Comparison of ENCODE assay signal across 35 cellular contexts in the genomic region with DNA sequence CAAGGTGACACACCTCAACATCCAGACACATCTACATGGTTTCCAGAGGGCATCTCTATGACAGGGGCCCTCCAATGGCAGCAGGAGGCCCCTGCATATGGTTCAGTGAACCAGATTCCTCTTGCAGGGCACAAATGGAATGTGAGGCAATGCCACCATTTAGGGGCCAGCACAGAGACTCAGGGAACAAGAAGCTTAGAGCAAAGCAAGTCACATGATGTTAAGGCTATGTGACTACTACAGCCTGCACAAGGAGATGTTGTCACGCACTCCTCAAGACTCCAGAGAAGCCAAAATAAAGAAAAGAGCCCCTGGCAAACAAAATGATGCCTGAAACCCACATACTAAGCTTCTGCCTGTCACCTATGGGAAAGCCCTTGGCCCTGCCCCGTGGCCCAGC.
"Had no signal": no experiment of that assay in that cellular context is flagged by ENCODE, and none has a peak within 500 bp of the region (broad histone marks: within the 10 kb centered on the region; RNA-seq: fewer than 3 reads in every experiment).

No MANE protein-coding gene starts in this region.

- H3K27ac Mint-ChIP-seq: activated CD4-positive, alpha-beta memory T cell treated with anti-CD3 and anti-CD28 coated beads for 36 hours; activated CD4-positive, alpha-beta T cell treated with anti-CD3 and anti-CD28 coated beads for 36 hours; activated CD4-positive, alpha-beta T cell treated with anti-CD3 and anti-CD28 coated beads, Interleukin-2, amount 10 ng/mL, durations not matched to agents 24 days and 14 days; activated CD8-positive, alpha-beta memory T cell treated with anti-CD3 and anti-CD28 coated beads, Interleukin-2, amount 10 ng/mL, durations not matched to agents 7 days and 5 days; activated CD8-positive, alpha-beta T cell treated with anti-CD3 and anti-CD28 coated beads, Interleukin-2, amount 10 ng/mL, durations not matched to agents 7 days and 5 days; activated naive CD4-positive, alpha-beta T cell treated with anti-CD3 and anti-CD28 coated beads, Interleukin-2, amount 10 ng/mL, durations not matched to agents 7 days and 5 days; activated naive CD8-positive, alpha-beta T cell treated with anti-CD3 and anti-CD28 coated beads, Interleukin-2, amount 10 ng/mL, durations not matched to agents 7 days and 5 days; activated T-cell treated with anti-CD3 and anti-CD28 coated beads, Interleukin-2, amount 50 U/mL, for 24 hours; activated T-cell treated with anti-CD3 and anti-CD28 coated beads, Interleukin-2, amount 50 U/mL, for 72 hours; dendritic cell treated with granulocyte-macrophage colony-stimulating factor and Interleukin-4, amounts not matched to agents 40 ng/mL and 50 ng/mL, for 4 days; endodermal cell; T-cell; T-helper 1 cell treated with Interleukin-12 subunit alpha and Interleukin-12 subunit beta and Interleukin-4 antibody, amounts not matched to agents 30 μg/mL and 1 μg/mL, for 36 hours had no signal

- H3K9me3 ChIP-seq: ascending aorta, breast epithelium, esophagus muscularis mucosa, gastrocnemius medialis, heart left ventricle had no signal

- H3K4me3 Mint-ChIP-seq: activated CD4-positive, alpha-beta memory T cell treated with anti-CD3 and anti-CD28 coated beads for 36 hours; activated CD4-positive, alpha-beta T cell treated with anti-CD3 and anti-CD28 coated beads for 36 hours; activated CD4-positive, alpha-beta T cell treated with anti-CD3 and anti-CD28 coated beads, Interleukin-2, amount 10 ng/mL, durations not matched to agents 24 days and 14 days; activated CD8-positive, alpha-beta memory T cell treated with anti-CD3 and anti-CD28 coated beads, Interleukin-2, amount 10 ng/mL, durations not matched to agents 7 days and 5 days; activated CD8-positive, alpha-beta T cell treated with anti-CD3 and anti-CD28 coated beads, Interleukin-2, amount 10 ng/mL, durations not matched to agents 7 days and 5 days; activated naive CD4-positive, alpha-beta T cell treated with anti-CD3 and anti-CD28 coated beads, Interleukin-2, amount 10 ng/mL, durations not matched to agents 7 days and 5 days; activated naive CD8-positive, alpha-beta T cell treated with anti-CD3 and anti-CD28 coated beads, Interleukin-2, amount 10 ng/mL, durations not matched to agents 7 days and 5 days; activated T-cell treated with anti-CD3 and anti-CD28 coated beads, Interleukin-2, amount 50 U/mL, for 24 hours; activated T-cell treated with anti-CD3 and anti-CD28 coated beads, Interleukin-2, amount 50 U/mL, for 72 hours; brain; dendritic cell treated with granulocyte-macrophage colony-stimulating factor and Interleukin-4, amounts not matched to agents 40 ng/mL and 50 ng/mL, for 4 days; endodermal cell; T-cell; T-helper 1 cell treated with Interleukin-12 subunit alpha and Interleukin-12 subunit beta and Interleukin-4 antibody, amounts not matched to agents 30 μg/mL and 1 μg/mL, for 36 hours had no signal

- H3K27me3 Mint-ChIP-seq: activated CD4-positive, alpha-beta memory T cell treated with anti-CD3 and anti-CD28 coated beads for 36 hours; activated CD4-positive, alpha-beta T cell treated with anti-CD3 and anti-CD28 coated beads for 36 hours; activated CD4-positive, alpha-beta T cell treated with anti-CD3 and anti-CD28 coated beads, Interleukin-2, amount 10 ng/mL, durations not matched to agents 24 days and 14 days; activated CD8-positive, alpha-beta memory T cell treated with anti-CD3 and anti-CD28 coated beads, Interleukin-2, amount 10 ng/mL, durations not matched to agents 7 days and 5 days; activated naive CD4-positive, alpha-beta T cell treated with anti-CD3 and anti-CD28 coated beads, Interleukin-2, amount 10 ng/mL, durations not matched to agents 7 days and 5 days; activated naive CD8-positive, alpha-beta T cell treated with anti-CD3 and anti-CD28 coated beads, Interleukin-2, amount 10 ng/mL, durations not matched to agents 7 days and 5 days; activated T-cell treated with anti-CD3 and anti-CD28 coated beads, Interleukin-2, amount 50 U/mL, for 24 hours; dendritic cell treated with granulocyte-macrophage colony-stimulating factor and Interleukin-4, amounts not matched to agents 40 ng/mL and 50 ng/mL, for 4 days; T-cell had no signal

- DNase-seq: activated CD4-positive, alpha-beta memory T cell treated with anti-CD3 and anti-CD28 coated beads for 36 hours; activated CD4-positive, alpha-beta T cell treated with anti-CD3 and anti-CD28 coated beads for 36 hours; activated CD4-positive, alpha-beta T cell treated with anti-CD3 and anti-CD28 coated beads, Interleukin-2, amount 10 ng/mL, durations not matched to agents 24 days and 14 days; activated CD4-positive, CD25-positive, alpha-beta regulatory T cell; activated CD4-positive, CD25-positive, alpha-beta regulatory T cell treated with anti-CD3 and anti-CD28 coated beads, Interleukin-2, amount 50 U/mL, for 72 hours; activated CD8-positive, alpha-beta memory T cell treated with anti-CD3 and anti-CD28 coated beads, Interleukin-2, amount 10 ng/mL, durations not matched to agents 7 days and 5 days; activated CD8-positive, alpha-beta memory T cell treated with anti-CD3 and anti-CD28 coated beads, Interleukin-2, amount 50 U/mL, for 4 hours; activated CD8-positive, alpha-beta T cell treated with anti-CD3 and anti-CD28 coated beads, Interleukin-2, amount 10 ng/mL, durations not matched to agents 7 days and 5 days; activated gamma-delta T cell; activated naive CD4-positive, alpha-beta T cell; activated naive CD4-positive, alpha-beta T cell treated with anti-CD3 and anti-CD28 coated beads, Interleukin-2, amount 10 ng/mL, durations not matched to agents 7 days and 5 days; activated naive CD8-positive, alpha-beta T cell treated with anti-CD3 and anti-CD28 coated beads, Interleukin-2, amount 10 ng/mL, durations not matched to agents 7 days and 5 days; activated T-cell treated with anti-CD3 and anti-CD28 coated beads, Interleukin-2, amount 50 U/mL, for 24 hours; activated T-cell treated with anti-CD3 and anti-CD28 coated beads, Interleukin-2, amount 50 U/mL, for 72 hours; central memory CD4-positive, alpha-beta T cell; cerebellar nuclear complex; dorsolateral prefrontal cortex; effector memory CD4-positive, alpha-beta T cell; endodermal cell; erythroblast; foreskin keratinocyte; gastrocnemius medialis; glutamatergic neuron; T-cell; T1000 had no signal

- H3K36me3 Mint-ChIP-seq: activated CD8-positive, alpha-beta memory T cell treated with anti-CD3 and anti-CD28 coated beads, Interleukin-2, amount 10 ng/mL, durations not matched to agents 7 days and 5 days; activated naive CD8-positive, alpha-beta T cell treated with anti-CD3 and anti-CD28 coated beads, Interleukin-2, amount 10 ng/mL, durations not matched to agents 7 days and 5 days had no signal

- H3K4me3 ChIP-seq: ascending aorta, breast epithelium, cardiac muscle cell, coronary artery, dorsolateral prefrontal cortex, esophagus muscularis mucosa, gastrocnemius medialis, heart left ventricle had no signal

- H3K36me3 ChIP-seq: cardiac muscle cell, gastrocnemius medialis had no signal

- H3K4me1 Mint-ChIP-seq: activated CD4-positive, alpha-beta T cell treated with anti-CD3 and anti-CD28 coated beads for 36 hours; activated CD4-positive, alpha-beta T cell treated with anti-CD3 and anti-CD28 coated beads, Interleukin-2, amount 10 ng/mL, durations not matched to agents 24 days and 14 days; activated CD8-positive, alpha-beta memory T cell treated with anti-CD3 and anti-CD28 coated beads, Interleukin-2, amount 10 ng/mL, durations not matched to agents 7 days and 5 days; activated naive CD4-positive, alpha-beta T cell treated with anti-CD3 and anti-CD28 coated beads, Interleukin-2, amount 10 ng/mL, durations not matched to agents 7 days and 5 days; activated naive CD8-positive, alpha-beta T cell treated with anti-CD3 and anti-CD28 coated beads, Interleukin-2, amount 10 ng/mL, durations not matched to agents 7 days and 5 days; T-cell had no signal

- H3K27me3 ChIP-seq: ascending aorta, breast epithelium, cardiac muscle cell, dorsolateral prefrontal cortex, esophagus muscularis mucosa, foreskin keratinocyte, gastrocnemius medialis, heart left ventricle had no signal

- H3K27ac ChIP-seq: ascending aorta, breast epithelium, cardiac muscle cell, coronary artery, dorsolateral prefrontal cortex, esophagus muscularis mucosa, foreskin keratinocyte, gastrocnemius medialis, heart left ventricle had no signal

- ATAC-seq: activated CD4-positive, alpha-beta T cell treated with anti-CD3 and anti-CD28 coated beads for 36 hours; activated CD8-positive, alpha-beta memory T cell treated with anti-CD3 and anti-CD28 coated beads, Interleukin-2, amount 10 ng/mL, durations not matched to agents 7 days and 5 days; activated CD8-positive, alpha-beta T cell treated with anti-CD3 and anti-CD28 coated beads, Interleukin-2, amount 10 ng/mL, durations not matched to agents 7 days and 5 days; activated naive CD4-positive, alpha-beta T cell treated with anti-CD3 and anti-CD28 coated beads, Interleukin-2, amount 50 U/mL, for 72 hours; activated T-cell treated with anti-CD3 and anti-CD28 coated beads, Interleukin-2, amount 50 U/mL, for 72 hours; foreskin keratinocyte; gastrocnemius medialis; heart left ventricle; T-cell had no signal

- H3K9me3 Mint-ChIP-seq: activated CD4-positive, alpha-beta memory T cell treated with anti-CD3 and anti-CD28 coated beads for 36 hours; activated CD4-positive, alpha-beta T cell treated with anti-CD3 and anti-CD28 coated beads, Interleukin-2, amount 10 ng/mL, durations not matched to agents 24 days and 14 days; activated naive CD4-positive, alpha-beta T cell treated with anti-CD3 and anti-CD28 coated beads, Interleukin-2, amount 10 ng/mL, durations not matched to agents 7 days and 5 days; activated naive CD4-positive, alpha-beta T cell treated with anti-CD3 and anti-CD28 coated beads, Interleukin-2, amount 50 U/mL, for 72 hours; activated naive CD8-positive, alpha-beta T cell treated with anti-CD3 and anti-CD28 coated beads, Interleukin-2, amount 10 ng/mL, durations not matched to agents 7 days and 5 days; activated T-cell treated with anti-CD3 and anti-CD28 coated beads, Interleukin-2, amount 50 U/mL, for 24 hours; activated T-cell treated with anti-CD3 and anti-CD28 coated beads, Interleukin-2, amount 50 U/mL, for 72 hours; dendritic cell treated with granulocyte-macrophage colony-stimulating factor and Interleukin-4, amounts not matched to agents 40 ng/mL and 50 ng/mL, for 4 days; T-cell; T-helper 1 cell treated with Interleukin-12 subunit alpha and Interleukin-12 subunit beta and Interleukin-4 antibody, amounts not matched to agents 30 μg/mL and 1 μg/mL, for 36 hours had no signal

- H3K4me1 ChIP-seq: ascending aorta, breast epithelium, esophagus muscularis mucosa, foreskin keratinocyte, gastrocnemius medialis, heart left ventricle had no signal
